8 cellular contexts compared by ENCODE assay signal in genomic region chr17:42679492-42680330, GRCh38. TPM values are rescaled to one million over a fixed set of nuclear protein-coding genes. Genes with fewer than 3 reads are reported as not detected.
DNase-seq lines count a peak whose midpoint lies in the region; ATAC-seq, FAIRE-seq and TF ChIP-seq lines count a peak whose summit lies in the region.

No MANE protein-coding gene starts in this region.

- TF ChIP-seq CTCF in gastroesophageal sphincter (IDR thresholded peaks at IDR 0.05) (peak in 3 of 4 experiments; percentile 97 to 98 (median 97)), transverse colon (IDR thresholded peaks at IDR 0.05) (peak; percentile 81 to 98 (median 93))

- H3K4me3 ChIP-seq in gastroesophageal sphincter (peak overlapping the region; percentile 23 to 81), neuronal stem cell (ENCODE audit: low read length in 2 of 2) (peak overlapping the region; percentile 54 to 68), transverse colon (peak overlapping the region; percentile 7 to 91 (median 60))

- peak overlapping the region; percentile 43 for H3K4me2 ChIP-seq in neuronal stem cell (ENCODE audit: insufficient read depth, low read length, poor library complexity, severe bottlenecking)

- peaks cover 70% of the 10 kb centered on the region for H3K4me1 Mint-ChIP-seq in activated naive CD4-positive, alpha-beta T cell treated with anti-CD3 and anti-CD28 coated beads, Interleukin-2, amount 10 ng/mL, durations not matched to agents 7 days and 5 days

- H3K23ac ChIP-seq in neuronal stem cell (ENCODE audit: low read depth, low read length, poor library complexity), result peak overlapping the region; percentile 94

- H3K4me1 ChIP-seq in gastroesophageal sphincter (peaks cover 3 to 85% (median 48%) of the 10 kb centered on the region in 3 donors), neuronal stem cell (ENCODE audit: control insufficient read depth in 2 of 2, insufficient read depth in 1 of 2, low read depth in 1 of 2, low read length in 2 of 2) (peaks cover 31 to 41% of the 10 kb centered on the region in 2 donors), transverse colon (peaks cover 34 to 90% (median 74%) of the 10 kb centered on the region in 4 donors)

- H3K27me3 ChIP-seq in gastroesophageal sphincter (no peaks in the 10 kb centered on the region), neuronal stem cell (ENCODE audit: control insufficient read depth in 3 of 3, insufficient read depth in 3 of 3, low read depth in 1 of 3, low read length in 3 of 3) (peaks cover 0 to 23% (median 7%) of the 10 kb centered on the region in 3 experiments), transverse colon (peaks cover 33% of the 10 kb centered on the region)

- no peak overlapping the region for H4K91ac ChIP-seq in neuronal stem cell (ENCODE audit: low read depth, low read length, poor library complexity)

- peak overlapping the region; percentile 88 for H3K9ac ChIP-seq in neuronal stem cell (ENCODE audit: low read depth, low read length, poor library complexity)

- peak overlapping the region; percentile 62 for H3K4me3 Mint-ChIP-seq in activated naive CD4-positive, alpha-beta T cell treated with anti-CD3 and anti-CD28 coated beads, Interleukin-2, amount 10 ng/mL, durations not matched to agents 7 days and 5 days

- peak overlapping the region; percentile 100 for H4K8ac ChIP-seq in neuronal stem cell (ENCODE audit: low read depth, low read length)

- peak overlapping the region; percentile 99 for H2BK120ac ChIP-seq in neuronal stem cell (ENCODE audit: low read depth, low read length)

- peak overlapping the region; percentile 99 for H3K18ac ChIP-seq in neuronal stem cell (ENCODE audit: low read length)

- intact Hi-C loops in transverse colon (cut with DNase I; ENCODE audit: low total_unique reads), result loop anchor here (10.0 kb wide), 1 partner anchor 75 kb away; the partner anchor contains the start of genes RETREG3 and TUBG1

- peak overlapping the region; percentile 93 for H3K27ac Mint-ChIP-seq in activated naive CD4-positive, alpha-beta T cell treated with anti-CD3 and anti-CD28 coated beads, Interleukin-2, amount 10 ng/mL, durations not matched to agents 7 days and 5 days

- H3K4ac ChIP-seq in neuronal stem cell (ENCODE audit: low read length), result peak overlapping the region; percentile 98

- FAIRE-seq in RCC 7860 (lab: Jason Lieb, UNC), result no peak

- peaks cover 75% of the 10 kb centered on the region for H3K27me3 Mint-ChIP-seq in activated naive CD4-positive, alpha-beta T cell treated with anti-CD3 and anti-CD28 coated beads, Interleukin-2, amount 10 ng/mL, durations not matched to agents 7 days and 5 days

- H3K27ac ChIP-seq in gastroesophageal sphincter (peak overlapping the region; percentile 94 to 99 (median 98)), neuronal stem cell (replicated peaks; ENCODE audit: low read length) (peak overlapping the region; percentile 92), transverse colon (peak overlapping the region; percentile 92 to 98 (median 96))

- peak; percentile 81 for DNase-seq in EH (ENCODE audit: low read depth)
- peak; percentile 90 for DNase-seq in HuH-7 (ENCODE audit: low spot score)
- DNase-seq in RCC 7860 (ENCODE audit: low spot score), result peak; percentile 69
- peak; percentile 81 for DNase-seq in activated naive CD4-positive, alpha-beta T cell treated with anti-CD3 and anti-CD28 coated beads, Interleukin-2, amount 10 ng/mL, durations not matched to agents 7 days and 5 days
- peak; percentile 76 for DNase-seq in neuronal stem cell (ENCODE audit: low spot score)
- peak; percentile 85 for DNase-seq in transverse colon
- DNase-seq in inferior parietal cortex (ENCODE audit: extremely low spot score), result no peak

- H3K36me3 Mint-ChIP-seq in activated naive CD4-positive, alpha-beta T cell treated with anti-CD3 and anti-CD28 coated beads, Interleukin-2, amount 10 ng/mL, durations not matched to agents 7 days and 5 days, result peaks cover 3% of the 10 kb centered on the region

- TF ChIP-seq POLR2A in gastroesophageal sphincter (IDR thresholded peaks at IDR 0.05) (peak in 1 of 2 donors; percentile 33), transverse colon (IDR thresholded peaks at IDR 0.05) (peak; percentile 43)

- peak overlapping the region; percentile 79 for H3K14ac ChIP-seq in neuronal stem cell (ENCODE audit: low read length)

- TF ChIP-seq EP300 in gastroesophageal sphincter (IDR thresholded peaks at IDR 0.05) (no peak), transverse colon (IDR thresholded peaks at IDR 0.05; ENCODE audit: low read depth) (no peak)

- no peaks in the 10 kb centered on the region for H3K36me3 ChIP-seq in gastroesophageal sphincter
- H3K36me3 ChIP-seq in neuronal stem cell (replicated peaks in 1 of 2; ENCODE audit: control insufficient read depth in 2 of 2, insufficient read depth in 2 of 2, low read length in 2 of 2), result peaks cover 0 to 7% of the 10 kb centered on the region in 2 donors
- no peaks in the 10 kb centered on the region for H3K36me3 ChIP-seq in transverse colon

- H2BK15ac ChIP-seq in neuronal stem cell (ENCODE audit: low read length), result peak overlapping the region; percentile 100

- CTCF ChIA-PET in activated naive CD4-positive, alpha-beta T cell treated with anti-CD3 and anti-CD28 coated beads, Interleukin-2, amount 10 ng/mL, durations not matched to agents 7 days and 5 days (lab: Charles Lee), result interaction anchor here (0.7 to 6.0 kb wide), 9 partner anchors 10 to 145 kb away, joined by 3 to 61 read pairs (median 4); partner anchors contain the start of genes PSMC3IP, RETREG3 and TUBG1

- WGBS in gastroesophageal sphincter (ENCODE audit: low coverage in 1 of 2), 2 donors, result no CpG with 5 or more reads among the region's 78 CpGs
- no CpG with 5 or more reads among the region's 78 CpGs for WGBS in neuronal stem cell (ENCODE audit: extremely low coverage in 2 of 2, insufficient read length in 2 of 2, insufficient replicate concordance in 1 of 2), 2 donors
- 0 to 23% methylated on average over 2 to 42 of the region's 78 CpGs for WGBS in transverse colon (ENCODE audit: low coverage in 1 of 2), 2 donors

- H2AFZ ChIP-seq in neuronal stem cell (ENCODE audit: low read length), result peak overlapping the region; percentile 92

- H3K9me3 Mint-ChIP-seq in activated naive CD4-positive, alpha-beta T cell treated with anti-CD3 and anti-CD28 coated beads, Interleukin-2, amount 10 ng/mL, durations not matched to agents 7 days and 5 days, result no peaks in the 10 kb centered on the region

- peak; percentile 38 for ATAC-seq in gastroesophageal sphincter

- peak overlapping the region; percentile 99 for H2AK5ac ChIP-seq in neuronal stem cell (ENCODE audit: low read depth, low read length)

- peak overlapping the region; percentile 100 for H2BK12ac ChIP-seq in neuronal stem cell (ENCODE audit: low read length)

- in situ Hi-C loops in transverse colon (cut with MboI; ENCODE audit: low pct_ligation_motif_present in 1 of 4, low pct_unique_long_range_greater_than_20kb in 1 of 4, low sequenced_read_pairs in 3 of 4), result loop anchor here (10.0 to 25.0 kb wide), 2 partner anchors 75 to 92 kb away; partner anchors contain the start of genes PSMC3IP (in 3 of the 4), RETREG3 (in 1 of the 4) and TUBG1 (in 1 of the 4)

- peak overlapping the region; percentile 98 for H2BK5ac ChIP-seq in neuronal stem cell (ENCODE audit: low read length)

- peaks cover 13% of the 10 kb centered on the region for H3K79me1 ChIP-seq in neuronal stem cell (ENCODE audit: low read depth, low read length)

- H3K9me3 ChIP-seq in gastroesophageal sphincter (no peaks in the 10 kb centered on the region), neuronal stem cell (replicated peaks in 1 of 2; ENCODE audit: control insufficient read depth in 2 of 2, insufficient read depth in 1 of 2, low read depth in 1 of 2, low read length in 2 of 2) (no peaks in the 10 kb centered on the region), transverse colon (no peaks in the 10 kb centered on the region)

RNA-seq across cellular contexts. Expression of gene CCR10, which starts 1.9 kb away (rescaled TPM):
- total RNA-seq in gastroesophageal sphincter, result 1 to 10 TPM; 1.0 to 4.6 (median 1.5) TPM
- 1.9 TPM for polyA plus RNA-seq in neuronal stem cell (2013, experiment 1 of 2)
- 1.8 TPM for polyA plus RNA-seq in neuronal stem cell (2013, experiment 2 of 2)
- 1 to 10 TPM in 1 of 4 donors, under 1 TPM in 1, not detected in 2; 0.82 to 3.5 TPM for total RNA-seq in transverse colon

RNA-seq across cellular contexts. Expression of gene CNTNAP1, which starts 2.6 kb away (rescaled TPM):
- total RNA-seq in gastroesophageal sphincter (10 to 100 TPM in 1 of 4 donors, 1 to 10 TPM in 3; 1.7 to 14.5 (median 9.1) TPM), transverse colon (10 to 100 TPM in 2 of 4 donors, 1 to 10 TPM in 2; 3.7 to 43.8 (median 10.1) TPM)
- 6.1 TPM for polyA plus RNA-seq in neuronal stem cell (2013, experiment 1 of 2)
- polyA plus RNA-seq in neuronal stem cell (2013, experiment 2 of 2), result 5.9 TPM

RNA-seq across cellular contexts. Expression of gene PLEKHH3, which starts 2.9 kb away (rescaled TPM):
- total RNA-seq in gastroesophageal sphincter (10 to 100 TPM; 13.7 to 40.8 (median 23.4) TPM), transverse colon (10 to 100 TPM in 2 of 4 donors, 1 to 10 TPM in 2; 5.8 to 29.9 (median 9.9) TPM)
- polyA plus RNA-seq in neuronal stem cell (2013, experiment 1 of 2), result 17.1 TPM
- 17.9 TPM for polyA plus RNA-seq in neuronal stem cell (2013, experiment 2 of 2)

RNA-seq across cellular contexts. Expression of gene TUBG2, which starts 20.6 kb away (rescaled TPM):
- 10 to 100 TPM; 19.7 to 57.3 (median 33.7) TPM for total RNA-seq in gastroesophageal sphincter
- polyA plus RNA-seq in neuronal stem cell (2013, experiment 1 of 2), result 19.4 TPM
- 19.8 TPM for polyA plus RNA-seq in neuronal stem cell (2013, experiment 2 of 2)
- 10 to 100 TPM in 3 of 4 donors, 1 to 10 TPM in 1; 9.6 to 53.1 (median 26.7) TPM for total RNA-seq in transverse colon
